Comparison of ENCODE assay signal across 6 cellular contexts in the genomic region with DNA sequence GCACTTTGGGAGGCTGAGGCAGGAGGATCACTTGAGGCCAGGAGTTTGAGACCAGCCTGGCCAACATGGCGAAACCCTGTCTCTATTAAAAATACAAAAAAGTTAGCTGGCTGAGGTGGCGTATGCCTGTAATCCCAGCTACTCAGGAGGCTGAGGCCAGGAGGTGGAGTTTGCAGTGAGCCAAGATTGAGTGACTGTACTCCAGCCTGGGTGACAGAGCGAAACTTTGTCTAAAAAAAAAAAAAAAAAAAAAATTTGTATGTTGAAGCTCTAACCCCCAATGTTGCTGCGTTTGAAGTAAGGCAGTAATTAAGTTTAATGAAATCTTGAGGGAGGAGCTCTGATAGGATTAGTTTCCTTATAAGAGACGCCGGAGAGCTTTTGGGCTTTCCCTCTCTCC. TPM values are rescaled to one million over a fixed set of nuclear protein-coding genes. Genes with fewer than 3 reads are reported as not detected.
DNase-seq lines count a peak whose midpoint lies in the region; ATAC-seq and TF ChIP-seq lines count a peak whose summit lies in the region.
"Not testable (repeated sequence)": the region's sequence is repeated elsewhere in the genome, so short reads cannot be mapped to it uniquely, and the experiment has no call there.

No MANE protein-coding gene starts in this region.

- peak overlapping the region; percentile 55 for H3K4me3 ChIP-seq in GM23248
- peak overlapping the region in 1 of 4 donors; percentile 21 for H3K4me3 ChIP-seq in adrenal gland
- not testable (repeated sequence) for H3K4me3 ChIP-seq in mesenchymal stem cell (ENCODE audit: insufficient read depth in 1 of 2, low read depth in 1 of 2, low read length in 2 of 2)

- H3K4me2 ChIP-seq in GM23248 (ENCODE audit: unreplicated experiment); mesenchymal stem cell (ENCODE audit: low read length, poor library complexity, severe bottlenecking): not testable (repeated sequence)

- WGBS in GM23248 (ENCODE audit: low coverage in 1 of 2, low lambda C conversion rate in 2 of 2, missing lambda C conversion rate in 2 of 2), 2 experiments, result 3 to 7% methylated on average over 6 of the region's 6 CpGs
- 43 to 49% (median 45%) methylated on average over 5 to 6 of the region's 6 CpGs for WGBS in adrenal gland, 4 donors
- 67% methylated on average over 5 of the region's 6 CpGs for whole genome bisulfite sequencing in mesenchymal stem cell

- H4K91ac ChIP-seq in mesenchymal stem cell (ENCODE audit: low read length), result not testable (repeated sequence)

- peak overlapping the region; percentile 92 for H3K27ac Mint-ChIP-seq in glutamatergic neuron (ENCODE audit: unreplicated experiment)

- H3K4me1 ChIP-seq in GM23248 (ENCODE audit: insufficient read depth); adrenal gland (replicated peaks in 1 of 2); mesenchymal stem cell (ENCODE audit: control insufficient read depth, insufficient read depth, low read depth, low read length): not testable (repeated sequence)

- not testable (repeated sequence) for H3K79me1 ChIP-seq in mesenchymal stem cell (replicated peaks; ENCODE audit: low read length, poor library complexity, severe bottlenecking)

- peak overlapping the region; percentile 80 for H3K4me3 Mint-ChIP-seq in glutamatergic neuron (ENCODE audit: unreplicated experiment)

- not testable (repeated sequence) for H3K9me2 ChIP-seq in GM23248 (ENCODE audit: insufficient read depth)

- not testable (repeated sequence) for H3K4me1 Mint-ChIP-seq in glutamatergic neuron (ENCODE audit: low read depth, unreplicated experiment)

- not testable (repeated sequence) for H3K27me3 Mint-ChIP-seq in glutamatergic neuron (ENCODE audit: unreplicated experiment)

- not testable (repeated sequence) for H3K36me3 Mint-ChIP-seq in glutamatergic neuron (ENCODE audit: unreplicated experiment)

- not testable (repeated sequence) for H3K9ac ChIP-seq in GM23248
- H3K9ac ChIP-seq in mesenchymal stem cell (ENCODE audit: low read length), result peak overlapping the region; percentile 15

- H2BK15ac ChIP-seq in mesenchymal stem cell (ENCODE audit: low read depth, poor library complexity, severe bottlenecking), result not testable (repeated sequence)

- not testable (repeated sequence) for TF ChIP-seq POLR2A in adrenal gland (IDR thresholded peaks at IDR 0.05)

- DNase-seq in GM23248 (peak; percentile 40), NCI-H82 treated with DMSO at 0.1 percent for 48 hours (lab: John Stamatoyannopoulos, UW; ENCODE audit: unreplicated experiment) (peak; percentile 76), adrenal gland (peak in 5 of 7 donors; percentile 38 to 54 (median 42))
- DNase-seq in glutamatergic neuron, mesenchymal stem cell: not testable (repeated sequence)

- not testable (repeated sequence) for H3K27me3 ChIP-seq in GM23248 (replicated peaks; ENCODE audit: insufficient read depth); adrenal gland
- peaks cover 18 to 42% of the 10 kb centered on the region in 2 experiments for H3K27me3 ChIP-seq in mesenchymal stem cell (ENCODE audit: control insufficient read depth in 1 of 2, insufficient read depth in 1 of 2, low read length in 2 of 2)

- H2AFZ ChIP-seq in GM23248, result peak overlapping the region; percentile 75
- not testable (repeated sequence) for H2AFZ ChIP-seq in mesenchymal stem cell (ENCODE audit: low read depth, low read length)

- peak; percentile 34; the same call in 1 of the 3 replicates for ATAC-seq in SK-N-SH treated with all-trans-retinoic acid at 6 μM for 48 hours

- not testable (repeated sequence) for H3K79me2 ChIP-seq in GM23248 (ENCODE audit: insufficient read depth)

- not testable (repeated sequence) for H3K9me3 ChIP-seq in GM23248 (ENCODE audit: low read depth); adrenal gland (replicated peaks in 1 of 3); mesenchymal stem cell (ENCODE audit: control insufficient read depth, low read length)

- in situ Hi-C loops in GM23248 (cut with MboI), result not testable (repeated sequence)

- H3K14ac ChIP-seq in mesenchymal stem cell (ENCODE audit: low read length in 2 of 2), result not testable (repeated sequence)

- not testable (repeated sequence) for H3K27ac ChIP-seq in GM23248; mesenchymal stem cell (ENCODE audit: low read length, poor library complexity, severe bottlenecking)
- H3K27ac ChIP-seq in adrenal gland, result peak overlapping the region in 1 of 5 donors; percentile 28

- not testable (repeated sequence) for H2AK5ac ChIP-seq in mesenchymal stem cell (ENCODE audit: low read length, severe bottlenecking)

- TF ChIP-seq CTCF in adrenal gland (IDR thresholded peaks at IDR 0.05); glutamatergic neuron (IDR thresholded peaks at IDR 0.05; ENCODE audit: partially characterized antibody, unreplicated experiment): not testable (repeated sequence)

- H2BK120ac ChIP-seq in mesenchymal stem cell (ENCODE audit: low read depth, low read length), result not testable (repeated sequence)

- H2BK5ac ChIP-seq in mesenchymal stem cell (ENCODE audit: low read depth, low read length, poor library complexity, severe bottlenecking), result not testable (repeated sequence)

- H3K9me3 Mint-ChIP-seq in glutamatergic neuron (ENCODE audit: unreplicated experiment), result not testable (repeated sequence)

- not testable (repeated sequence) for H3K23ac ChIP-seq in mesenchymal stem cell (ENCODE audit: low read length in 2 of 2)

- not testable (repeated sequence) for H2BK12ac ChIP-seq in mesenchymal stem cell (ENCODE audit: low read length in 2 of 2)

- H3F3A ChIP-seq in GM23248 (ENCODE audit: insufficient read depth), result not testable (repeated sequence)

- not testable (repeated sequence) for H4K8ac ChIP-seq in mesenchymal stem cell (ENCODE audit: low read length)

- not testable (repeated sequence) for H3K4ac ChIP-seq in mesenchymal stem cell (ENCODE audit: low read depth in 1 of 2, low read length in 2 of 2)

- intact Hi-C loops in adrenal gland (cut with DNase I), result not testable (repeated sequence)

- not testable (repeated sequence) for H4K20me1 ChIP-seq in GM23248 (ENCODE audit: insufficient read depth)

- H3K36me3 ChIP-seq in GM23248 (ENCODE audit: low read depth); adrenal gland (replicated peaks in 1 of 2); mesenchymal stem cell (ENCODE audit: control insufficient read depth in 1 of 2, insufficient read depth in 2 of 2, low read depth in 1 of 2, low read length in 2 of 2): not testable (repeated sequence)

- not testable (repeated sequence) for H3K18ac ChIP-seq in mesenchymal stem cell (ENCODE audit: low read depth in 1 of 2, low read length in 2 of 2)

RNA-seq across cellular contexts. Expression of gene PNPT1, which starts 11.4 kb away (rescaled TPM):
- total RNA-seq in GM23248 (2014; rRNA removed; shearing (Covaris generic)), result 17.3 and 33.9 TPM in 2 replicates
- polyA plus RNA-seq in GM23248 (2016; fragmentation: Nextera tagmentation; extraction: Ambion mirVana), result 20.6 and 21.9 TPM in 2 replicates
- total RNA-seq in adrenal gland, result 10 to 100 TPM in 6 of 8 donors, 1 to 10 TPM in 2; 7.0 to 30.0 (median 19.7) TPM
- polyA plus RNA-seq in adrenal gland, result 10 to 100 TPM in 2 of 3 donors, 1 to 10 TPM in 1; 9.8 to 35.7 (median 12.5) TPM
- total RNA-seq in glutamatergic neuron (ENCODE audit: unreplicated experiment), result 21.0 TPM
- 7.7 TPM for polyA plus RNA-seq in mesenchymal stem cell (2013, experiment 1 of 2)
- polyA plus RNA-seq in mesenchymal stem cell (2013, experiment 2 of 2), result 7.5 TPM
